Comparison of ENCODE assay signal across 9 cellular contexts in genomic region chr1:109864960-109865611, GRCh38. TPM values are rescaled to one million over a fixed set of nuclear protein-coding genes. Genes with fewer than 3 reads are reported as not detected.
A peak's percentile ranks its signal among the peaks of the same experiment; 100 is the strongest.
DNase-seq lines count a peak whose midpoint lies in the region; ATAC-seq and TF ChIP-seq lines count a peak whose summit lies in the region.
"Had no signal": no experiment of that assay in that cellular context is flagged by ENCODE, and none has a peak within 500 bp of the region (broad histone marks: within the 10 kb centered on the region; RNA-seq: fewer than 3 reads in every experiment).

No MANE protein-coding gene starts in this region.

- no peak for TF ChIP-seq CTCF in astrocyte of the spinal cord (IDR thresholded peaks at IDR 0.05; ENCODE audit: low read depth, low read length)
- no peak for TF ChIP-seq CTCF in psoas muscle (IDR thresholded peaks at IDR 0.05)

- in situ Hi-C loops in astrocyte of the spinal cord (cut with HindIII; ENCODE audit: low sequenced_read_pairs): no loop called here

- peaks cover 4% of the 10 kb centered on the region for H3K9me3 ChIP-seq in psoas muscle

- DNase-seq in AG20443 (ENCODE audit: low spot score) (peak; percentile 81), astrocyte of the spinal cord (ENCODE audit: low read depth, low spot score) (peak; percentile 26), left ventricle myocardium superior (no peak), psoas muscle (peak in 1 of 2 donors; percentile 41), HuH-7 (ENCODE audit: low spot score) (no peak), NCI-H1092 (lab: John Stamatoyannopoulos, UW) (no peak)
- DNase-seq: activated T-cell treated with anti-CD3 and anti-CD28 coated beads, Interleukin-2, amount 50 U/mL, for 72 hours had no signal

- 28 to 35% (median 28%) methylated on average over 11 of the region's 11 CpGs for WGBS in psoas muscle, 3 donors

- no peaks in the 10 kb centered on the region for H3K27me3 ChIP-seq in psoas muscle (ENCODE audit: insufficient read depth in 3 of 3, low read length in 2 of 3)

- no peaks in the 10 kb centered on the region for H3K36me3 ChIP-seq in psoas muscle (ENCODE audit: insufficient read depth in 1 of 2, low read depth in 1 of 2)

- ATAC-seq in left ventricle myocardium superior (peak; percentile 52), psoas muscle (no peak), GM21360 (IDR thresholded peaks at IDR 0.05; ENCODE audit: unreplicated experiment) (no peak), HG02884 (IDR thresholded peaks at IDR 0.05; ENCODE audit: unreplicated experiment) (no peak)

- H3K4me1 ChIP-seq in psoas muscle: no peaks in the 10 kb centered on the region

- no peak overlapping the region for H3K4me3 ChIP-seq in astrocyte of the spinal cord (ENCODE audit: low read depth, low read length)
- H3K4me3 ChIP-seq in psoas muscle: no peak overlapping the region

- intact Hi-C loops in left ventricle myocardium superior (cut with micrococcal nuclease): no loop called here
- intact Hi-C loops in psoas muscle (cut with DNase I): no loop called here

- peak overlapping the region; percentile 12 for H3K27ac ChIP-seq in psoas muscle

RNA-seq across cellular contexts. Expression of gene CSF1, which starts 45.6 kb away (rescaled TPM):
- 14.9 TPM for total RNA-seq in left ventricle myocardium superior
- total RNA-seq in psoas muscle: 10 to 100 TPM in 3 of 4 donors, 1 to 10 TPM in 1; 7.9 to 14.7 (median 10.6) TPM
- 10 to 100 TPM in 1 of 3 donors, 1 to 10 TPM in 2; 3.7 to 13.8 (median 6.3) TPM for polyA plus RNA-seq in psoas muscle

Comparison
In these comparisons a context has a peak if more than half of its experiments do, and no peak if none do; other contexts are left out.
1. DNase-seq: peak in AG20443 (single experiment) and astrocyte of the spinal cord (single experiment); none in left ventricle myocardium superior (single experiment), HuH-7 (single experiment) and NCI-H1092 (single experiment).